In the genomic region with DNA sequence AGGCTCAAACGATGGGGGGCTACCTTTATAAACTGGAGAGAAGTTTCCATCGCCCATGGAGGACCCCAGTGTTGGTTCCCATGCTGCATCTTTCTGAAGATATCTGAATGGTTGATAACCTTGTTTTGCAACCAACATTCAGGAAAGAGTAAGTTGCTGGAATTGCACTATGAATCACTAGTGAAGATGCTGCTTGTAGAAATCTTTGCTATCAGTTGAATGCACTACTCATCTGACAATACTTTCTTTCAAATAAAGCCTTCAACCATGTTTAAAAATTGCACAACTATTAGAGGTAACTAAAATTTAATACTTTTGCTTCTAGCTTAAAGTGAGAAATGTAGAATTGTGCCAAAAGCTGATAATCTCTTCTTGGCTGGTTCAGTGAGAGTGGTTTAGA, we compare ENCODE assay signal across 13 cellular contexts.
DNase-seq lines count a peak whose midpoint lies in the region; ATAC-seq, FAIRE-seq and TF ChIP-seq lines count a peak whose summit lies in the region.
"Had no signal": no experiment of that assay in that cellular context is flagged by ENCODE, and none has a peak within 500 bp of the region (broad histone marks: within the 10 kb centered on the region; RNA-seq: fewer than 3 reads in every experiment).

No MANE protein-coding gene starts in this region.

- TF ChIP-seq POLR2A in GM12891 (IDR thresholded peaks at IDR 0.05; ENCODE audit: low read depth, low read length) (no peak), H54 (IDR thresholded peaks at IDR 0.05; ENCODE audit: low read depth, low read length) (no peak)

- peak; percentile 5 for FAIRE-seq in GM12891 (lab: Jason Lieb, UNC)
- peak; percentile 15 for FAIRE-seq in H54 (lab: Jason Lieb, UNC)
- no peak for FAIRE-seq in frontal cortex (lab: Jason Lieb, UNC)

- no peak for DNase-seq in GM12891 (ENCODE audit: insufficient read length, low spot score)
- no peak for DNase-seq in H54 (ENCODE audit: insufficient read length, low spot score)
- peak; percentile 65 for DNase-seq in amniotic epithelial cell (ENCODE audit: low read depth)
- no peak for DNase-seq in omental fat pad (ENCODE audit: low spot score)
- no peak for DNase-seq in stimulated activated naive CD4-positive, alpha-beta T cell treated with Interleukin-2 at 50 U/mL for 16 hours (lab: John Stamatoyannopoulos, UW)
- no peak for DNase-seq in G401 (ENCODE audit: low spot score)
- DNase-seq in frontal cortex (ENCODE audit: low spot score in 2 of 2): no peak
- DNase-seq: 8988T; CD4-positive, alpha-beta memory T cell; DMS153; DMS79; GF-D8; HCEC 1CT had no signal

- in situ Hi-C loops in G401 (cut with HindIII; ENCODE audit: low sequenced_read_pairs): no loop called here

- peak; percentile 79 for ATAC-seq in omental fat pad (ENCODE audit: low FRiP score)

- no peak for TF ChIP-seq CTCF in omental fat pad (IDR thresholded peaks at IDR 0.05)

TF ChIP-seq in GM12891, 5 proteins besides CTCF, POLR2A, EP300 and RAD21:
- TF ChIP-seq PAX5 (IDR thresholded peaks at IDR 0.05; ENCODE audit: insufficient read depth, low read length, severe bottlenecking): no peak
- TF ChIP-seq POU2F2 (IDR thresholded peaks at IDR 0.05; ENCODE audit: low read depth, low read length): no peak
- no peak for TF ChIP-seq POLR2AphosphoS5 (IDR thresholded peaks at IDR 0.05; ENCODE audit: low read depth, low read length)
- TF ChIP-seq SPI1 (IDR thresholded peaks at IDR 0.05; ENCODE audit: low read depth, low read length): no peak
- TF ChIP-seq TAF1 (IDR thresholded peaks at IDR 0.05; ENCODE audit: low read depth, low read length): no peak
